17 cellular contexts compared by ENCODE assay signal in genomic region chr20:51547951-51548350, GRCh38. TPM values are rescaled to one million over a fixed set of nuclear protein-coding genes. Genes with fewer than 3 reads are reported as not detected.
DNase-seq lines count a peak whose midpoint lies in the region; ATAC-seq and TF ChIP-seq lines count a peak whose summit lies in the region.
"Had no signal": no experiment of that assay in that cellular context is flagged by ENCODE, and none has a peak within 500 bp of the region (broad histone marks: within the 10 kb centered on the region; RNA-seq: fewer than 3 reads in every experiment).

No MANE protein-coding gene starts in this region.

- H3K4me1 ChIP-seq in RWPE2 (ENCODE audit: insufficient read depth, poor library complexity, severe bottlenecking), result no peaks in the 10 kb centered on the region

- H3K4me1 Mint-ChIP-seq in activated naive CD8-positive, alpha-beta T cell (ENCODE audit: low read depth), result peaks cover 5% of the 10 kb centered on the region
- peaks cover 5% of the 10 kb centered on the region for H3K4me1 Mint-ChIP-seq in activated naive CD8-positive, alpha-beta T cell treated with anti-CD3 and anti-CD28 coated beads, Interleukin-2, amount 50 U/mL, for 24 hours

- H3K27me3 ChIP-seq in RWPE2 (ENCODE audit: insufficient read depth, poor library complexity, severe bottlenecking), result peaks cover 45% of the 10 kb centered on the region

- no peak overlapping the region for H3K4me3 ChIP-seq in RWPE2 (ENCODE audit: severe bottlenecking)
- H3K4me3 ChIP-seq: A549; BLaER1 treated with 17β-estradiol and CSF1 and Interleukin-3, amounts not matched to agents 10 nM and 100 nM had no signal

- H3K9me3 Mint-ChIP-seq in activated naive CD8-positive, alpha-beta T cell (ENCODE audit: low read depth), result no peaks in the 10 kb centered on the region
- no peaks in the 10 kb centered on the region for H3K9me3 Mint-ChIP-seq in activated naive CD8-positive, alpha-beta T cell treated with anti-CD3 and anti-CD28 coated beads, Interleukin-2, amount 50 U/mL, for 24 hours
- H3K9me3 Mint-ChIP-seq: CD4-positive, alpha-beta T cell; CD8-positive, alpha-beta T cell had no signal

- no peaks in the 10 kb centered on the region for H3K36me3 Mint-ChIP-seq in activated naive CD8-positive, alpha-beta T cell
- no peaks in the 10 kb centered on the region for H3K36me3 Mint-ChIP-seq in activated naive CD8-positive, alpha-beta T cell treated with anti-CD3 and anti-CD28 coated beads, Interleukin-2, amount 50 U/mL, for 24 hours (ENCODE audit: low read depth)
- H3K36me3 Mint-ChIP-seq: CD8-positive, alpha-beta T cell had no signal

- no peak for DNase-seq in activated naive CD8-positive, alpha-beta T cell treated with anti-CD3 and anti-CD28 coated beads, Interleukin-2, amount 50 U/mL, for 24 hours
- peak; percentile 63 for DNase-seq in RWPE2 (ENCODE audit: low spot score)
- DNase-seq in SK-N-DZ (ENCODE audit: low spot score), result no peak
- DNase-seq: AML-193; Caco-2; Calu3; CD4-positive, alpha-beta T cell; CD8-positive, alpha-beta T cell; DMS79 treated with DMSO at 0.1 percent for 48 hours; GF-D8 had no signal

- peak overlapping the region; percentile 62 for H3K27ac Mint-ChIP-seq in activated naive CD8-positive, alpha-beta T cell
- no peak overlapping the region for H3K27ac Mint-ChIP-seq in activated naive CD8-positive, alpha-beta T cell treated with anti-CD3 and anti-CD28 coated beads, Interleukin-2, amount 50 U/mL, for 24 hours
- H3K27ac Mint-ChIP-seq: B cell; CD4-positive, alpha-beta T cell; CD8-positive, alpha-beta T cell had no signal

- H3K4me3 Mint-ChIP-seq in activated naive CD8-positive, alpha-beta T cell, result no peak overlapping the region
- H3K4me3 Mint-ChIP-seq in activated naive CD8-positive, alpha-beta T cell treated with anti-CD3 and anti-CD28 coated beads, Interleukin-2, amount 50 U/mL, for 24 hours, result no peak overlapping the region
- H3K4me3 Mint-ChIP-seq: B cell; CD4-positive, alpha-beta T cell; CD8-positive, alpha-beta T cell had no signal

- no peak overlapping the region for H3K27ac ChIP-seq in RWPE2 (ENCODE audit: poor library complexity, severe bottlenecking)
- H3K27ac ChIP-seq: 22Rv1; A549; BLaER1 treated with 17β-estradiol and CSF1 and Interleukin-3, amounts not matched to agents 10 nM and 100 nM; C4-2B had no signal

- no peak for TF ChIP-seq CTCF in RWPE2 (IDR thresholded peaks at IDR 0.05; ENCODE audit: poor library complexity, severe bottlenecking)

- H3K9me3 ChIP-seq in RWPE2 (ENCODE audit: severe bottlenecking), result no peaks in the 10 kb centered on the region
- H3K9me3 ChIP-seq: A549; BLaER1 treated with 17β-estradiol and CSF1 and Interleukin-3, amounts not matched to agents 10 nM and 100 nM; Caco-2 had no signal

- H3K36me3 ChIP-seq in RWPE2 (ENCODE audit: low read depth), result no peaks in the 10 kb centered on the region
- H3K36me3 ChIP-seq: BLaER1 treated with 17β-estradiol and CSF1 and Interleukin-3, amounts not matched to agents 10 nM and 100 nM had no signal

- H3K27me3 Mint-ChIP-seq in activated naive CD8-positive, alpha-beta T cell, result no peaks in the 10 kb centered on the region
- H3K27me3 Mint-ChIP-seq in activated naive CD8-positive, alpha-beta T cell treated with anti-CD3 and anti-CD28 coated beads, Interleukin-2, amount 50 U/mL, for 24 hours, result peaks cover 12% of the 10 kb centered on the region
- H3K27me3 Mint-ChIP-seq: CD4-positive, alpha-beta T cell had no signal

- ATAC-seq in activated naive CD8-positive, alpha-beta T cell treated with anti-CD3 and anti-CD28 coated beads, Interleukin-2, amount 50 U/mL, for 24 hours, result no peak
- ATAC-seq in RWPE2 (ENCODE audit: low read depth) (no peak), GM21381 (IDR thresholded peaks at IDR 0.05; ENCODE audit: unreplicated experiment) (no peak)
- ATAC-seq: A549; CD8-positive, alpha-beta T cell had no signal

RNA-seq across cellular contexts. Expression of gene NFATC2, which starts 5.4 kb away (rescaled TPM):
- polyA plus RNA-seq in SK-N-DZ (2014; cell fraction: cytosol; rRNA removed), result not detected in 2 replicates
- polyA plus RNA-seq in SK-N-DZ (2014; cell fraction: nucleus; rRNA removed), result not detected in 2 replicates
